ENCODE assay signal across 13 cellular contexts in genomic region chr7:76343294-76343930, GRCh38. TPM values are rescaled to one million over a fixed set of nuclear protein-coding genes. Genes with fewer than 3 reads are reported as not detected.
DNase-seq lines count a peak whose midpoint lies in the region; ATAC-seq and TF ChIP-seq lines count a peak whose summit lies in the region.
"Had no signal": no experiment of that assay in that cellular context is flagged by ENCODE, and none has a peak within 500 bp of the region (broad histone marks: within the 10 kb centered on the region; RNA-seq: fewer than 3 reads in every experiment).

No MANE protein-coding gene starts in this region.

- H3K9me3 Mint-ChIP-seq in activated naive CD4-positive, alpha-beta T cell treated with anti-CD3 and anti-CD28 coated beads, Interleukin-2, amount 50 U/mL, for 72 hours = no peaks in the 10 kb centered on the region
- H3K9me3 Mint-ChIP-seq in endothelial cell (ENCODE audit: unreplicated experiment) = no peaks in the 10 kb centered on the region
- no peaks in the 10 kb centered on the region for H3K9me3 Mint-ChIP-seq in stimulated activated effector memory CD8-positive, alpha-beta T cell treated with anti-CD3 and anti-CD28 coated beads, Interleukin-12 subunit alpha, Interleukin-12 subunit beta, amount 100 ng/mL, for 72 hours
- H3K9me3 Mint-ChIP-seq: immature natural killer cell had no signal

- H3K36me3 Mint-ChIP-seq in activated naive CD4-positive, alpha-beta T cell treated with anti-CD3 and anti-CD28 coated beads, Interleukin-2, amount 50 U/mL, for 72 hours = peaks cover 25 to 79% of the 10 kb centered on the region in 2 donors
- peaks cover 55% of the 10 kb centered on the region for H3K36me3 Mint-ChIP-seq in endothelial cell (ENCODE audit: low read depth, unreplicated experiment)
- H3K36me3 Mint-ChIP-seq in stimulated activated effector memory CD8-positive, alpha-beta T cell treated with anti-CD3 and anti-CD28 coated beads, Interleukin-12 subunit alpha, Interleukin-12 subunit beta, amount 100 ng/mL, for 72 hours = peaks cover 100% of the 10 kb centered on the region

- no peak for DNase-seq in activated naive CD4-positive, alpha-beta T cell treated with anti-CD3 and anti-CD28 coated beads, Interleukin-2, amount 50 U/mL, for 72 hours (ENCODE audit: low spot score in 2 of 2)
- DNase-seq in activated naive CD4-positive, alpha-beta T cell (lab: John Stamatoyannopoulos, UW) = no peak
- peak; percentile 12 for DNase-seq in RPMI7951 (ENCODE audit: low read depth)
- DNase-seq in endothelial cell (ENCODE audit: low spot score) = no peak
- DNase-seq in stimulated activated effector memory CD8-positive, alpha-beta T cell treated with anti-CD3 and anti-CD28 coated beads, Interleukin-12 subunit alpha, Interleukin-12 subunit beta, amount 100 ng/mL, for 72 hours (ENCODE audit: low spot score in 2 of 2) = no peak
- DNase-seq in retina = no peak
- no peak for DNase-seq in NCI-H748 (lab: John Stamatoyannopoulos, UW; ENCODE audit: unreplicated experiment)
- DNase-seq: DMS 273 treated with DMSO at 0.1 percent for 48 hours, immature natural killer cell, midbrain, NCI-H1436 had no signal

- TF ChIP-seq CTCF in endothelial cell (IDR thresholded peaks at IDR 0.05; ENCODE audit: unreplicated experiment) = no peak

- H3K27me3 Mint-ChIP-seq in endothelial cell (ENCODE audit: unreplicated experiment) = peaks cover 3% of the 10 kb centered on the region

- peak overlapping the region; percentile 70 for H3K4me3 Mint-ChIP-seq in endothelial cell (ENCODE audit: unreplicated experiment)
- H3K4me3 Mint-ChIP-seq in stimulated activated effector memory CD8-positive, alpha-beta T cell treated with anti-CD3 and anti-CD28 coated beads, Interleukin-12 subunit alpha, Interleukin-12 subunit beta, amount 100 ng/mL, for 72 hours = no peak overlapping the region
- H3K4me3 Mint-ChIP-seq: immature natural killer cell had no signal

- peaks cover 28% of the 10 kb centered on the region for H3K4me1 Mint-ChIP-seq in endothelial cell (ENCODE audit: unreplicated experiment)
- peaks cover 82% of the 10 kb centered on the region for H3K4me1 Mint-ChIP-seq in stimulated activated effector memory CD8-positive, alpha-beta T cell treated with anti-CD3 and anti-CD28 coated beads, Interleukin-12 subunit alpha, Interleukin-12 subunit beta, amount 100 ng/mL, for 72 hours

- peak; percentile 95 to 99 for ATAC-seq in activated naive CD4-positive, alpha-beta T cell treated with anti-CD3 and anti-CD28 coated beads, Interleukin-2, amount 50 U/mL, for 72 hours
- ATAC-seq in stimulated activated effector memory CD8-positive, alpha-beta T cell treated with anti-CD3 and anti-CD28 coated beads, Interleukin-12 subunit alpha, Interleukin-12 subunit beta, amount 100 ng/mL, for 72 hours = peak; percentile 99
- ATAC-seq in HG03571 (IDR thresholded peaks at IDR 0.05; ENCODE audit: unreplicated experiment) = no peak
- ATAC-seq: Panc1 had no signal

- peak overlapping the region; percentile 74 to 86 for H3K27ac Mint-ChIP-seq in activated naive CD4-positive, alpha-beta T cell treated with anti-CD3 and anti-CD28 coated beads, Interleukin-2, amount 50 U/mL, for 72 hours
- H3K27ac Mint-ChIP-seq in endothelial cell (ENCODE audit: unreplicated experiment) = no peak overlapping the region
- H3K27ac Mint-ChIP-seq in stimulated activated effector memory CD8-positive, alpha-beta T cell treated with anti-CD3 and anti-CD28 coated beads, Interleukin-12 subunit alpha, Interleukin-12 subunit beta, amount 100 ng/mL, for 72 hours = peak overlapping the region; percentile 4

RNA-seq across cellular contexts. Expression of gene YWHAG, which starts 15.4 kb away (rescaled TPM):
- total RNA-seq in activated naive CD4-positive, alpha-beta T cell treated with anti-CD3 and anti-CD28 coated beads, Interleukin-2, amount 50 U/mL, for 72 hours = 100 to 1,000 TPM; 103 to 143 TPM
- total RNA-seq in RPMI7951 (2014; rRNA removed; shearing (Covaris generic)) = 80.4 and 89.8 TPM in 2 replicates
- total RNA-seq in endothelial cell (ENCODE audit: unreplicated experiment) = 136 TPM

RNA-seq across cellular contexts. Expression of gene HSPB1, which starts 40.9 kb away (rescaled TPM):
- total RNA-seq in activated naive CD4-positive, alpha-beta T cell treated with anti-CD3 and anti-CD28 coated beads, Interleukin-2, amount 50 U/mL, for 72 hours = 10 to 100 TPM; 42.5 to 78.1 TPM
- 147 and 157 TPM in 2 replicates for total RNA-seq in RPMI7951 (2014; rRNA removed; shearing (Covaris generic))
- total RNA-seq in endothelial cell (ENCODE audit: unreplicated experiment) = 581 TPM
